8 cellular contexts compared by ENCODE assay signal in the genomic region with DNA sequence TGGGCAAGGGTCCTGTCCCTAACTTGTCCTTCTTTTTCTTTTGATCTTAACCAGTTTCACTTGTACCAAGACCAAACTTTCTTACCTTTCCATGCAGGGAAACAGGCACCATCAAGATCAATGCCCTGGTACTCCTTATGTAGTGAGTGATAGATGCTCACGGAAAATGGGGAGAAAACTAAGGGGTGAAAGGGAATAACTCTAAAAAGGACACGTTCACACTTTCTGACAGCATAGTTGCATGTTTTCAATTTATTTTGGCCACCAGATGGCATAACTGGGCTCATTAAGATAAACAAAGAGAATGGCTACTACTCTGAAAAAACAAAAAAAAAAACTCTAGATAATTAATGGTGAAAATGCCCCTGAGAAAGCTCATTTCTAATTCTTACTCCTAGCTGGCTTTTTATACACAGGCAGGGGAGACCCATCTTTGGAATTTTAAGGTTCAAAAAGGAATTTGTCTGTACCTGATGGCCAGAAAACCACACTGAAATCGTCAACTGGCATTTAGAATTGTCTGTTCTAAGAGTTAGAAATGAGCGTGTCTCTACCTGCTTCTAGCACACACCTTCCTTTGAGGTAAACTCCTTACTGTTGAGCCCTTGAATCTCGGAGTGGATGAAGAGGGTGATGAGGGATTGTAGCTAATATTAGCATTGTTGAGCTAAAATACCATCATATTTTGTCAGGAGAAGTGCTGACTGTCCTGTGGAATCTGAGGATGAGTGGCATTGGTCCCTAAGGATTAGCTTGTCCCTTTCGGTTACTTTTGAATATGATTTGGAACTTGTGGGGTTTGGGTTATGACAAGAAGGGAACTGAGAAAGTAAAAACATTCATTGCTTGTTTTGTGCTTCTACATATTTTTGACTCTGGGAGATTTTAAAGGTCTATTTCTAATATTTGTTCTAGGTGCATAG.
DNase-seq lines count a peak whose midpoint lies in the region.

No MANE protein-coding gene starts in this region.

- peak; percentile 51 for DNase-seq in NCI-H748 (lab: John Stamatoyannopoulos, UW; ENCODE audit: unreplicated experiment)
- no peak for DNase-seq in NCI-H748 treated with DMSO at 0.1 percent for 48 hours (lab: John Stamatoyannopoulos, UW)
- peak; percentile 73 for DNase-seq in NAMALWA (ENCODE audit: low spot score)
- DNase-seq in central memory CD4-positive, alpha-beta T cell: peak; percentile 28
- peak; percentile 57 to 70 for DNase-seq in lung microvascular endothelial cell (ENCODE audit: low read depth in 2 of 2)
- no peak for DNase-seq in activated effector memory CD4-positive, alpha-beta T cell treated with anti-CD3 and anti-CD28 coated beads, Interleukin-2, amount 50 U/mL, for 16 hours
- DNase-seq in stimulated activated CD4-positive, alpha-beta T cell treated with anti-CD3 and anti-CD28 coated beads, Interleukin-12 subunit alpha, Interleukin-12 subunit beta, amount 100 ng/mL, for 4 hours: no peak
- DNase-seq in HK-2 (ENCODE audit: unreplicated experiment): no peak

Comparison
In these comparisons a context has a peak if more than half of its experiments do, and no peak if none do; other contexts are left out.
1. DNase-seq: peak in NCI-H748 (single experiment), NAMALWA (single experiment), central memory CD4-positive, alpha-beta T cell (single experiment) and lung microvascular endothelial cell (2 of 2); none in NCI-H748 treated with DMSO at 0.1 percent for 48 hours (single experiment), activated effector memory CD4-positive, alpha-beta T cell treated with anti-CD3 and anti-CD28 coated beads, Interleukin-2, amount 50 U/mL, for 16 hours (single experiment), stimulated activated CD4-positive, alpha-beta T cell treated with anti-CD3 and anti-CD28 coated beads, Interleukin-12 subunit alpha, Interleukin-12 subunit beta, amount 100 ng/mL, for 4 hours (single experiment) and HK-2 (single experiment).